In genomic region chr13:94700051-94700535, GRCh38 we compare ENCODE assay signal across 41 cellular contexts. TPM values are rescaled to one million over a fixed set of nuclear protein-coding genes. Genes with fewer than 3 reads are reported as not detected.
"Had no signal": no experiment of that assay in that cellular context is flagged by ENCODE, and none has a peak within 500 bp of the region (broad histone marks: within the 10 kb centered on the region; RNA-seq: fewer than 3 reads in every experiment).

No MANE protein-coding gene starts in this region.

- H3K4me3 ChIP-seq: adrenal gland, body of pancreas, cardiac muscle cell, colonic mucosa, esophagus squamous epithelium, gastroesophageal sphincter had no signal

- H3K9me3 ChIP-seq: adrenal gland, body of pancreas, colonic mucosa, esophagus squamous epithelium, gastroesophageal sphincter had no signal

- H3K9me3 Mint-ChIP-seq: activated CD4-positive, alpha-beta memory T cell treated with anti-CD3 and anti-CD28 coated beads for 36 hours; activated naive CD4-positive, alpha-beta T cell treated with anti-CD3 and anti-CD28 coated beads for 36 hours; activated T-helper 2 cell treated with anti-CD3 and anti-CD28 coated beads, Interferon-gamma antibody, Interleukin-2, Interleukin-4, amounts not matched to agents 10 μg/mL and 5 μg/mL and 100 μg/mL, durations not matched to agents 14 hours and 24 hours and 36 hours had no signal

- H3K4me3 Mint-ChIP-seq: activated B cell treated with CpG ODN at 0.5 μM for 24 hours; activated CD4-positive, alpha-beta memory T cell treated with anti-CD3 and anti-CD28 coated beads for 36 hours; activated CD8-positive, alpha-beta memory T cell treated with anti-CD3 and anti-CD28 coated beads, Interleukin-2, amount 10 ng/mL, durations not matched to agents 7 days and 5 days; activated CD8-positive, alpha-beta T cell treated with anti-CD3 and anti-CD28 coated beads, Interleukin-2, amount 10 ng/mL, durations not matched to agents 7 days and 5 days; activated naive CD4-positive, alpha-beta T cell treated with anti-CD3 and anti-CD28 coated beads for 36 hours; activated naive CD4-positive, alpha-beta T cell treated with anti-CD3 and anti-CD28 coated beads, Interleukin-2, amount 50 U/mL, for 24 hours; activated naive CD8-positive, alpha-beta T cell treated with anti-CD3 and anti-CD28 coated beads for 36 hours; activated naive CD8-positive, alpha-beta T cell treated with anti-CD3 and anti-CD28 coated beads, Interleukin-2, amount 50 U/mL, for 24 hours; activated T-helper 1 cell treated with anti-CD3 and anti-CD28 coated beads, Interleukin-12 subunit alpha, Interleukin-12 subunit beta, Interleukin-2, Interleukin-4 antibody, amounts not matched to agents 30 ng/mL and 10 ng/mL and 1 ng/mL, durations not matched to agents 14 hours and 24 hours and 36 hours; T-helper 17 cell; T-helper 2 cell treated with Interferon-gamma antibody and Interleukin-4, amounts not matched to agents 5 μg/mL and 100 μg/mL, for 36 hours had no signal

- DNase-seq: activated B cell treated with CpG ODN at 0.5 μM for 24 hours; activated CD4-positive, alpha-beta memory T cell treated with anti-CD3 and anti-CD28 coated beads for 36 hours; activated CD4-positive, alpha-beta T cell treated with anti-CD3 and anti-CD28 coated beads for 48 hours; activated CD4-positive, alpha-beta T cell treated with anti-CD3 and anti-CD28 coated beads, Interleukin-2, amount 50 U/mL, for 1 hour; activated CD8-positive, alpha-beta memory T cell treated with anti-CD3 and anti-CD28 coated beads, Interleukin-2, amount 10 ng/mL, durations not matched to agents 7 days and 5 days; activated CD8-positive, alpha-beta memory T cell treated with anti-CD3 and anti-CD28 coated beads, Interleukin-2, amount 50 U/mL, for 4 hours; activated CD8-positive, alpha-beta T cell treated with anti-CD3 and anti-CD28 coated beads, Interleukin-2, amount 10 ng/mL, durations not matched to agents 7 days and 5 days; activated effector memory CD4-positive, alpha-beta T cell treated with anti-CD3 and anti-CD28 coated beads, Interleukin-2, amount 50 U/mL, for 16 hours; activated naive CD4-positive, alpha-beta T cell treated with anti-CD3 and anti-CD28 coated beads for 36 hours; activated naive CD8-positive, alpha-beta T cell treated with anti-CD3 and anti-CD28 coated beads for 36 hours; activated naive CD8-positive, alpha-beta T cell treated with anti-CD3 and anti-CD28 coated beads, Interleukin-2, amount 50 U/mL, for 24 hours; activated T-cell treated with anti-CD3 and anti-CD28 coated beads, Interleukin-2, amount 50 U/mL, for 1 hour; activated T-cell treated with anti-CD3 and anti-CD28 coated beads, Interleukin-2, amount 50 U/mL, for 48 hours; adrenal gland; amygdala; aorta; body of pancreas; central memory CD4-positive, alpha-beta T cell; cerebellar nuclear complex; colonic mucosa; effector CD8-positive, alpha-beta T cell; esophagus squamous epithelium; foreskin melanocyte; T-helper 1 cell; T-helper 17 cell; T1000; WERI-Rb-1 had no signal

- H3K36me3 Mint-ChIP-seq: activated CD4-positive, alpha-beta memory T cell treated with anti-CD3 and anti-CD28 coated beads for 36 hours; activated CD8-positive, alpha-beta memory T cell treated with anti-CD3 and anti-CD28 coated beads, Interleukin-2, amount 10 ng/mL, durations not matched to agents 7 days and 5 days had no signal

- H3K27ac Mint-ChIP-seq: activated B cell treated with CpG ODN at 0.5 μM for 24 hours; activated CD4-positive, alpha-beta memory T cell treated with anti-CD3 and anti-CD28 coated beads for 36 hours; activated CD8-positive, alpha-beta memory T cell treated with anti-CD3 and anti-CD28 coated beads, Interleukin-2, amount 10 ng/mL, durations not matched to agents 7 days and 5 days; activated CD8-positive, alpha-beta T cell treated with anti-CD3 and anti-CD28 coated beads, Interleukin-2, amount 10 ng/mL, durations not matched to agents 7 days and 5 days; activated naive CD4-positive, alpha-beta T cell treated with anti-CD3 and anti-CD28 coated beads for 36 hours; activated naive CD4-positive, alpha-beta T cell treated with anti-CD3 and anti-CD28 coated beads, Interleukin-2, amount 50 U/mL, for 24 hours; activated naive CD8-positive, alpha-beta T cell treated with anti-CD3 and anti-CD28 coated beads for 36 hours; activated naive CD8-positive, alpha-beta T cell treated with anti-CD3 and anti-CD28 coated beads, Interleukin-2, amount 50 U/mL, for 24 hours; activated T-helper 1 cell treated with anti-CD3 and anti-CD28 coated beads, Interleukin-12 subunit alpha, Interleukin-12 subunit beta, Interleukin-2, Interleukin-4 antibody, amounts not matched to agents 30 ng/mL and 10 ng/mL and 1 ng/mL, durations not matched to agents 14 hours and 24 hours and 36 hours; activated T-helper 2 cell treated with anti-CD3 and anti-CD28 coated beads, Interferon-gamma antibody, Interleukin-2, Interleukin-4, amounts not matched to agents 10 μg/mL and 5 μg/mL and 100 μg/mL, durations not matched to agents 14 hours and 24 hours and 36 hours; T-helper 17 cell; T-helper 2 cell treated with Interferon-gamma antibody and Interleukin-4, amounts not matched to agents 5 μg/mL and 100 μg/mL, for 36 hours had no signal

- H3K4me1 Mint-ChIP-seq: activated B cell treated with CpG ODN at 0.5 μM for 24 hours; activated CD8-positive, alpha-beta memory T cell treated with anti-CD3 and anti-CD28 coated beads, Interleukin-2, amount 10 ng/mL, durations not matched to agents 7 days and 5 days; activated naive CD4-positive, alpha-beta T cell treated with anti-CD3 and anti-CD28 coated beads, Interleukin-2, amount 50 U/mL, for 24 hours; activated naive CD8-positive, alpha-beta T cell treated with anti-CD3 and anti-CD28 coated beads, Interleukin-2, amount 50 U/mL, for 24 hours had no signal

- FAIRE-seq: endometrium, endothelial cell of umbilical vein had no signal

- H3K36me3 ChIP-seq: adrenal gland, cardiac muscle cell, colonic mucosa, esophagus squamous epithelium, gastroesophageal sphincter, WERI-Rb-1 had no signal

- H3K4me1 ChIP-seq: adrenal gland, body of pancreas, colonic mucosa, gastroesophageal sphincter had no signal

- H3K27ac ChIP-seq: adrenal gland, body of pancreas, cardiac muscle cell, colonic mucosa, epithelial cell of prostate, esophagus squamous epithelium, gastroesophageal sphincter, WERI-Rb-1 had no signal

- ATAC-seq: activated CD4-positive, CD25-positive, alpha-beta regulatory T cell treated with anti-CD3 and anti-CD28 coated beads, Interleukin-2, amount 50 U/mL, for 24 hours; activated CD8-positive, alpha-beta memory T cell treated with anti-CD3 and anti-CD28 coated beads, Interleukin-2, amount 10 ng/mL, durations not matched to agents 7 days and 5 days; activated CD8-positive, alpha-beta T cell treated with anti-CD3 and anti-CD28 coated beads, Interleukin-2, amount 10 ng/mL, durations not matched to agents 7 days and 5 days; activated naive CD8-positive, alpha-beta T cell treated with anti-CD3 and anti-CD28 coated beads, Interleukin-2, amount 50 U/mL, for 24 hours; body of pancreas; gastroesophageal sphincter; T-helper 17 cell had no signal

RNA-seq across cellular contexts. Expression of gene SOX21, which starts 12.3 kb away (rescaled TPM):
- total RNA-seq: activated B cell treated with CpG ODN at 0.5 μM for 24 hours; activated CD4-positive, alpha-beta memory T cell treated with anti-CD3 and anti-CD28 coated beads for 36 hours; activated CD8-positive, alpha-beta memory T cell treated with anti-CD3 and anti-CD28 coated beads for 36 hours; activated CD8-positive, alpha-beta memory T cell treated with anti-CD3 and anti-CD28 coated beads, Interleukin-2, amount 10 ng/mL, durations not matched to agents 7 days and 5 days; activated CD8-positive, alpha-beta T cell treated with anti-CD3 and anti-CD28 coated beads, Interleukin-2, amount 10 ng/mL, durations not matched to agents 7 days and 5 days; activated naive CD4-positive, alpha-beta T cell treated with anti-CD3 and anti-CD28 coated beads for 36 hours; activated naive CD8-positive, alpha-beta T cell treated with anti-CD3 and anti-CD28 coated beads for 36 hours; activated T-helper 1 cell treated with anti-CD3 and anti-CD28 coated beads, Interleukin-12 subunit alpha, Interleukin-12 subunit beta, Interleukin-2, Interleukin-4 antibody, amounts not matched to agents 30 ng/mL and 10 ng/mL and 1 ng/mL, durations not matched to agents 14 hours and 24 hours and 36 hours; adrenal gland; aorta; cardiac muscle cell; colonic mucosa; endothelial cell of umbilical vein; fibroblast of lung; fibroblast of villous mesenchyme; glomerular endothelial cell; T-helper 17 cell had no signal
- polyA plus RNA-seq: adrenal gland, cardiac muscle cell, endothelial cell of umbilical vein, fibroblast of lung had no signal
